21 cellular contexts compared by ENCODE assay signal in the genomic region with DNA sequence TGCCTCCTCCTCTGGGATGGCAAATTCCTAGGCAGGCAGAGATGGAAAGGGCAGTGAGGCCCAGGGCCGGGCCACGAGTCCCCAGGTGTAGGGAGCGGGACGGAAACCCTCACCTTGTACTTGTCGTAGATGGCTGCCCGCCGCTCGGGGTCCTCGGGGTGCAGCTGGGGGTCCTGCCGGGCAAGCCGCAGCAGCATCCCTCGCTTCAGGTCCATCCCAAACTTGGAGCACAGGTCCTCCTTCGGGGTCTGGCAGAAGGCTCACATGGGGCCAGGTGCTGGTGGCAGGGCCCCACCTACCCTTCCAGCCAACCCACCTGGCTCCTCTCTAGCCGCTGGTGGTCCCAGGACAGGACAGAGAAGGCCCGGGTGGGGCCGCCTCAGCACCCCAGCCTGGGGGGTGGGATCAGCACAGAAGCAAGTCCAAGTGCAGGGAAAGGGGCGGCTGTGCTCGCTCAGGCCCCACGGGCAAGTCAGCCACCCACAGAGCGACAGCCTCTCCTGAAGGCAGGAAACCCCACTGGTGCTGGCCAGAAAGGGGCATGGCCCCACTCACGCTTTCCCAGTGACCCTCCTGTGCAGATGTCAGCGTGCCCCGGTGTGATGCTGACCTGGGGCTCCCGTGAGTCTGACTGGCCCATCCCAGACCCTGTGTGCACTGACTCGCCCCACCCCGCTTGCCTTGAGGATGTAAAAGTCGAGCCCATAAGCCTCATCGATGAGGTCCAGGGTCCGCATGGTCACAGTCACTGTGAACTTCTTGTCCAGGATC.
"Had no signal": no experiment of that assay in that cellular context is flagged by ENCODE, and none has a peak within 500 bp of the region (broad histone marks: within the 10 kb centered on the region; RNA-seq: fewer than 3 reads in every experiment).

No MANE protein-coding gene starts in this region.

- H3K27me3 Mint-ChIP-seq: activated T-helper 17 cell treated with anti-CD3 and anti-CD28 coated beads, Interleukin-2, amount 50 U/mL, for 72 hours; naive thymus-derived CD8-positive, alpha-beta T cell; type B pancreatic cell had no signal

- H3K9me3 ChIP-seq: gastroesophageal sphincter, heart right ventricle, suprapubic skin had no signal

- H3K9me3 Mint-ChIP-seq: activated T-helper 17 cell treated with anti-CD3 and anti-CD28 coated beads, Interleukin-2, amount 50 U/mL, for 72 hours; endodermal cell; naive thymus-derived CD8-positive, alpha-beta T cell; type B pancreatic cell had no signal

- H3K4me3 ChIP-seq: gastroesophageal sphincter had no signal

- H3K27me3 ChIP-seq: cardiac muscle cell, dorsolateral prefrontal cortex, suprapubic skin had no signal

- ATAC-seq: activated T-helper 17 cell treated with anti-CD3 and anti-CD28 coated beads, Interleukin-2, amount 50 U/mL, for 72 hours; gastroesophageal sphincter; heart right ventricle; left lobe of liver; naive thymus-derived CD8-positive, alpha-beta T cell; stimulated activated naive CD8-positive, alpha-beta T cell treated with anti-CD3 and anti-CD28 coated beads, Interleukin-15, Interleukin-2, amounts not matched to agents 100 U/mL and 50 U/mL, for 24 hours had no signal

- FAIRE-seq: islet of Langerhans, small intestine had no signal

- DNase-seq: activated CD4-positive, alpha-beta T cell treated with anti-CD3 and anti-CD28 coated beads for 4 hours; activated CD8-positive, alpha-beta memory T cell treated with anti-CD3 and anti-CD28 coated beads for 24 hours; activated naive CD4-positive, alpha-beta T cell treated with Interleukin-2 at 50 U/mL for 16 hours; activated T-cell treated with anti-CD3 and anti-CD28 coated beads for 4 hours; dorsolateral prefrontal cortex; endodermal cell; heart right ventricle; occipital lobe; small intestine; stimulated activated CD4-positive, alpha-beta T cell treated with anti-CD3 and anti-CD28 coated beads, Interleukin-4, amount 100 ng/mL, for 4 hours; stimulated activated CD8-positive, alpha-beta memory T cell treated with anti-CD3 and anti-CD28 coated beads, Interleukin-4, amount 100 ng/mL, for 48 hours; stimulated activated naive CD8-positive, alpha-beta T cell treated with anti-CD3 and anti-CD28 coated beads, Interleukin-15, Interleukin-2, amounts not matched to agents 100 U/mL and 50 U/mL, for 24 hours; T-helper 2 cell had no signal

- H3K27ac ChIP-seq: cardiac muscle cell, gastroesophageal sphincter, heart right ventricle, suprapubic skin had no signal

- H3K27ac Mint-ChIP-seq: activated T-helper 17 cell treated with anti-CD3 and anti-CD28 coated beads, Interleukin-2, amount 50 U/mL, for 72 hours; type B pancreatic cell had no signal
